ENCODE assay signal across 17 cellular contexts in the genomic region with DNA sequence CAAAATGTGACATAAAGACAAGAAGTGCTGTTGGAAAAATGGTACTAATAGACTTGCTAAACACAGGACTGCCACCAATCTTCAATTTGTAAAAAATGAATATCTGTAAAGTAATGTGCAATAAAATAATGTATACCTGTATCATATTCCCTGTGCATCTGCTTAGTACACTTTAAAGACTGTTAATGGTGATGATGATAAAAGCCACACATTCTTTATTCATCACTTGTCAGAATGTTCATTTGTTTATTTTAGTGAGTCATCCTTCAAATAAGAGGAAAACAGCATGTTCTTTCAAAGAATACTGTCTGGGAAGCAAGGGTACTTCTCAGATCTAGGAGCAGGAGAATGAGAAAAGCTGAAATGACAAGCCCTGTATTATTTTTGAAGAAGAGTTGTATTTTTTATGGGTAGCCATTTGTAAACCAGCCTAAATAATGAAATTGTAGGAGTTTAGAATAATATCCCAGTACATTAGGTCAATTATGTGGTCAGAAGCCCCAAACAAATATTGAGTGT.
DNase-seq lines count a peak whose midpoint lies in the region; ATAC-seq, FAIRE-seq and TF ChIP-seq lines count a peak whose summit lies in the region.
"Had no signal": no experiment of that assay in that cellular context is flagged by ENCODE, and none has a peak within 500 bp of the region (broad histone marks: within the 10 kb centered on the region; RNA-seq: fewer than 3 reads in every experiment).

No MANE protein-coding gene starts in this region.

- H4K20me1 ChIP-seq in HepG2 (ENCODE audit: insufficient read depth, low read length) = no peaks in the 10 kb centered on the region

- peak; percentile 69 for ATAC-seq in HepG2
- no peak for ATAC-seq in GM18861 (IDR thresholded peaks at IDR 0.05; ENCODE audit: unreplicated experiment)
- ATAC-seq: stimulated activated naive CD8-positive, alpha-beta T cell treated with anti-CD3 and anti-CD28 coated beads, Interleukin-15, amount 100 ng/mL, for 72 hours had no signal

- H2AFZ ChIP-seq in HepG2 (ENCODE audit: low read length) = no peak overlapping the region

- peaks cover 25% of the 10 kb centered on the region for H3K4me1 ChIP-seq in HepG2 (ENCODE audit: insufficient read depth, low read length)

- FAIRE-seq in HepG2 (lab: Jason Lieb, UNC) = no peak

- TF ChIP-seq CTCF in astrocyte of the spinal cord (IDR thresholded peaks at IDR 0.05; ENCODE audit: low read depth, low read length) = no peak
- no peak for TF ChIP-seq CTCF in HepG2 (CRISPR knock-in tag; IDR thresholded peaks at IDR 0.05)

- H3K9ac ChIP-seq in HepG2 (ENCODE audit: insufficient read depth, low read depth, low read length) = no peak overlapping the region

- H3K36me3 ChIP-seq in HepG2 (replicated peaks in 1 of 2; ENCODE audit: control insufficient read depth in 1 of 2, insufficient read depth in 2 of 2, low read length in 2 of 2) = peaks cover 0 to 5% of the 10 kb centered on the region in 2 experiments; a peak in 1 of 5 replicates
- H3K36me3 ChIP-seq: cardiac muscle cell had no signal

- TF ChIP-seq RAD21 in HepG2 (CRISPR knock-in tag; IDR thresholded peaks at IDR 0.05) = no peak

- CTCF ChIA-PET in HepG2 (lab: Yijun Ruan, JAX; ENCODE audit: low intra/inter-chr PET ratio, low total read pairs) = no interaction called here

- intact Hi-C loops in HepG2 (cut with micrococcal nuclease; ENCODE audit: unreplicated experiment) = loop anchor here (1.0 to 2.0 kb wide), 3 partner anchors 70 to 199 kb away; a partner anchor contains a TSS

- POLR2A ChIA-PET in HepG2 (lab: Yijun Ruan, JAX) = interaction anchor here (1.7 to 3.9 kb wide), 4 partner anchors 78 to 190 kb away, joined by 6 to 36 read pairs (median 9); a partner anchor contains a TSS

- no peaks in the 10 kb centered on the region for H3K27me3 ChIP-seq in HepG2 (ENCODE audit: control insufficient read depth in 1 of 2, insufficient read depth in 2 of 2, low read length in 2 of 2)
- H3K27me3 ChIP-seq: cardiac muscle cell had no signal

- H3K9me3 ChIP-seq in HepG2 (ENCODE audit: low read length) = no peaks in the 10 kb centered on the region

- DNase-seq in Daoy (ENCODE audit: low read depth) (peak; percentile 29), NCI-H146 (lab: John Stamatoyannopoulos, UW) (peak; percentile 17), astrocyte of the spinal cord (ENCODE audit: low read depth, low spot score) (peak; percentile 58), HepG2 (ENCODE audit: low spot score) (peak; percentile 88), mucosa of gallbladder (ENCODE audit: low spot score) (no peak)
- no peak for DNase-seq in activated CD4-positive, CD25-positive, alpha-beta regulatory T cell treated with anti-CD3 and anti-CD28 coated beads, Interleukin-2, amount 50 U/mL, for 72 hours
- no peak for DNase-seq in activated effector memory CD4-positive, alpha-beta T cell treated with Interleukin-2 at 50 U/mL for 16 hours
- DNase-seq: DMS 273 treated with DMSO at 0.1 percent for 48 hours; H9; hippocampal formation; NCI-H1694; nephron progenitor cell; stimulated activated CD4-positive, alpha-beta T cell treated with anti-CD3 and anti-CD28 coated beads, Interleukin-12 subunit alpha, Interleukin-12 subunit beta, amount 100 ng/mL, for 4 hours; stimulated activated naive CD8-positive, alpha-beta T cell treated with anti-CD3 and anti-CD28 coated beads, Interleukin-15, amount 100 ng/mL, for 72 hours had no signal

- in situ Hi-C loops in astrocyte of the spinal cord (cut with HindIII; ENCODE audit: low sequenced_read_pairs) (no loop called here), HepG2 (cut with HindIII; ENCODE audit: extremely low pct_ligation_motif_present, low pct_unique_long_range_greater_than_20kb) (loop anchor here (5.0 kb wide), 1 partner anchor 193 kb away; no protein-coding TSS in a partner anchor)

- TF ChIP-seq EP300 in HepG2 (IDR thresholded peaks at IDR 0.05; ENCODE audit: low read depth in 2 of 2, low read length in 2 of 2) = peak in 1 of 2 experiments; percentile 72; a peak in 2 of 4 replicates
- TF ChIP-seq EP300 in HepG2 (CRISPR knock-in tag; IDR thresholded peaks at IDR 0.05; ENCODE audit: borderline replicate concordance) = no peak

- H3K4me3 ChIP-seq in astrocyte of the spinal cord (ENCODE audit: low read depth, low read length) (no peak overlapping the region), HepG2 (replicated peaks in 1 of 3; ENCODE audit: insufficient read depth in 1 of 3, low read depth in 2 of 3, low read length in 3 of 3) (no peak overlapping the region; a peak in 1 of 6 replicates)
- H3K4me3 ChIP-seq: cardiac muscle cell had no signal

- H3K4me2 ChIP-seq in HepG2 (ENCODE audit: low read depth, low read length) = no peak overlapping the region

- BruUV-seq in HepG2 (replicated peaks; lab: Mats Ljungman, UMichigan) = no TSS peak

- no peak overlapping the region for H3K27ac ChIP-seq in HepG2 (ENCODE audit: extremely low read length, insufficient read depth, low read length)
- H3K27ac ChIP-seq: cardiac muscle cell, HL-60 had no signal

- TF ChIP-seq POLR2A in HepG2 (IDR thresholded peaks at IDR 0.05; ENCODE audit: insufficient read depth in 1 of 2, low read depth in 2 of 2, low read length in 2 of 2) = no peak

- no peaks in the 10 kb centered on the region for H3K79me2 ChIP-seq in HepG2 (ENCODE audit: insufficient read depth, low read length)

TF ChIP-seq in HepG2, 621 proteins besides CTCF, POLR2A, EP300 and RAD21 (continues in another document):
- TF ChIP-seq CENPT (CRISPR knock-in tag; IDR thresholded peaks at IDR 0.05; ENCODE audit: low read depth) (no peak), ASH2L (IDR thresholded peaks at IDR 0.05; ENCODE audit: insufficient read length, low read depth, low read length) (peak; percentile 38), GLI4 (CRISPR knock-in tag; IDR thresholded peaks at IDR 0.05; ENCODE audit: borderline replicate concordance) (no peak), NFATC3 (CRISPR knock-in tag; IDR thresholded peaks at IDR 0.05) (no peak), FOXK1 (CRISPR knock-in tag; IDR thresholded peaks at IDR 0.05; ENCODE audit: borderline replicate concordance, low read depth) (peak; percentile 29; the same call in 1 of the 2 replicates), CHCHD3 (CRISPR knock-in tag; IDR thresholded peaks at IDR 0.05) (no peak), ATM (IDR thresholded peaks at IDR 0.05; ENCODE audit: borderline replicate concordance) (no peak)
- TF ChIP-seq, protein P1, sequence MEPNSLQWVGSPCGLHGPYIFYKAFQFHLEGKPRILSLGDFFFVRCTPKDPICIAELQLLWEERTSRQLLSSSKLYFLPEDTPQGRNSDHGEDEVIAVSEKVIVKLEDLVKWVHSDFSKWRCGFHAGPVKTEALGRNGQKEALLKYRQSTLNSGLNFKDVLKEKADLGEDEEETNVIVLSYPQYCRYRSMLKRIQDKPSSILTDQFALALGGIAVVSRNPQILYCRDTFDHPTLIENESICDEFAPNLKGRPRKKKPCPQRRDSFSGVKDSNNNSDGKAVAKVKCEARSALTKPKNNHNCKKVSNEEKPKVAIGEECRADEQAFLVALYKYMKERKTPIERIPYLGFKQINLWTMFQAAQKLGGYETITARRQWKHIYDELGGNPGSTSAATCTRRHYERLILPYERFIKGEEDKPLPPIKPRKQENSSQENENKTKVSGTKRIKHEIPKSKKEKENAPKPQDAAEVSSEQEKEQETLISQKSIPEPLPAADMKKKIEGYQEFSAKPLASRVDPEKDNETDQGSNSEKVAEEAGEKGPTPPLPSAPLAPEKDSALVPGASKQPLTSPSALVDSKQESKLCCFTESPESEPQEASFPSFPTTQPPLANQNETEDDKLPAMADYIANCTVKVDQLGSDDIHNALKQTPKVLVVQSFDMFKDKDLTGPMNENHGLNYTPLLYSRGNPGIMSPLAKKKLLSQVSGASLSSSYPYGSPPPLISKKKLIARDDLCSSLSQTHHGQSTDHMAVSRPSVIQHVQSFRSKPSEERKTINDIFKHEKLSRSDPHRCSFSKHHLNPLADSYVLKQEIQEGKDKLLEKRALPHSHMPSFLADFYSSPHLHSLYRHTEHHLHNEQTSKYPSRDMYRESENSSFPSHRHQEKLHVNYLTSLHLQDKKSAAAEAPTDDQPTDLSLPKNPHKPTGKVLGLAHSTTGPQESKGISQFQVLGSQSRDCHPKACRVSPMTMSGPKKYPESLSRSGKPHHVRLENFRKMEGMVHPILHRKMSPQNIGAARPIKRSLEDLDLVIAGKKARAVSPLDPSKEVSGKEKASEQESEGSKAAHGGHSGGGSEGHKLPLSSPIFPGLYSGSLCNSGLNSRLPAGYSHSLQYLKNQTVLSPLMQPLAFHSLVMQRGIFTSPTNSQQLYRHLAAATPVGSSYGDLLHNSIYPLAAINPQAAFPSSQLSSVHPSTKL (CRISPR knock-in tag; IDR thresholded peaks at IDR 0.05) = peak; percentile 91
- TF ChIP-seq, protein P2, sequence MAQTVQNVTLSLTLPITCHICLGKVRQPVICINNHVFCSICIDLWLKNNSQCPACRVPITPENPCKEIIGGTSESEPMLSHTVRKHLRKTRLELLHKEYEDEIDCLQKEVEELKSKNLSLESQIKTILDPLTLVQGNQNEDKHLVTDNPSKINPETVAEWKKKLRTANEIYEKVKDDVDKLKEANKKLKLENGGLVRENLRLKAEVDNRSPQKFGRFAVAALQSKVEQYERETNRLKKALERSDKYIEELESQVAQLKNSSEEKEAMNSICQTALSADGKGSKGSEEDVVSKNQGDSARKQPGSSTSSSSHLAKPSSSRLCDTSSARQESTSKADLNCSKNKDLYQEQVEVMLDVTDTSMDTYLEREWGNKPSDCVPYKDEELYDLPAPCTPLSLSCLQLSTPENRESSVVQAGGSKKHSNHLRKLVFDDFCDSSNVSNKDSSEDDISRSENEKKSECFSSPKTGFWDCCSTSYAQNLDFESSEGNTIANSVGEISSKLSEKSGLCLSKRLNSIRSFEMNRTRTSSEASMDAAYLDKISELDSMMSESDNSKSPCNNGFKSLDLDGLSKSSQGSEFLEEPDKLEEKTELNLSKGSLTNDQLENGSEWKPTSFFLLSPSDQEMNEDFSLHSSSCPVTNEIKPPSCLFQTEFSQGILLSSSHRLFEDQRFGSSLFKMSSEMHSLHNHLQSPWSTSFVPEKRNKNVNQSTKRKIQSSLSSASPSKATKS (CRISPR knock-in tag; IDR thresholded peaks at IDR 0.05) = 0 out of 2 replicates have a peak, but pooled peaks have one; percentile 33
- TF ChIP-seq, protein P3, sequence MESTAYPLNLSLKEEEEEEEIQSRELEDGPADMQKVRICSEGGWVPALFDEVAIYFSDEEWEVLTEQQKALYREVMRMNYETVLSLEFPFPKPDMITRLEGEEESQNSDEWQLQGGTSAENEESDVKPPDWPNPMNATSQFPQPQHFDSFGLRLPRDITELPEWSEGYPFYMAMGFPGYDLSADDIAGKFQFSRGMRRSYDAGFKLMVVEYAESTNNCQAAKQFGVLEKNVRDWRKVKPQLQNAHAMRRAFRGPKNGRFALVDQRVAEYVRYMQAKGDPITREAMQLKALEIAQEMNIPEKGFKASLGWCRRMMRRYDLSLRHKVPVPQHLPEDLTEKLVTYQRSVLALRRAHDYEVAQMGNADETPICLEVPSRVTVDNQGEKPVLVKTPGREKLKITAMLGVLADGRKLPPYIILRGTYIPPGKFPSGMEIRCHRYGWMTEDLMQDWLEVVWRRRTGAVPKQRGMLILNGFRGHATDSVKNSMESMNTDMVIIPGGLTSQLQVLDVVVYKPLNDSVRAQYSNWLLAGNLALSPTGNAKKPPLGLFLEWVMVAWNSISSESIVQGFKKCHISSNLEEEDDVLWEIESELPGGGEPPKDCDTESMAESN (CRISPR knock-in tag; conservative IDR thresholded peaks at IDR 0.05) = no peak

Comparison
In these comparisons a context has a peak if more than half of its experiments do, and no peak if none do; other contexts are left out.
1. DNase-seq: peak in Daoy (single experiment), NCI-H146 (single experiment), astrocyte of the spinal cord (single experiment) and HepG2 (single experiment); none in activated CD4-positive, CD25-positive, alpha-beta regulatory T cell treated with anti-CD3 and anti-CD28 coated beads, Interleukin-2, amount 50 U/mL, for 72 hours (single experiment), mucosa of gallbladder (single experiment) and activated effector memory CD4-positive, alpha-beta T cell treated with Interleukin-2 at 50 U/mL for 16 hours (single experiment).